In genomic region chr2:233072838-233073237, GRCh38 we compare ENCODE assay signal across 21 cellular contexts. TPM values are rescaled to one million over a fixed set of nuclear protein-coding genes. Genes with fewer than 3 reads are reported as not detected.
DNase-seq lines count a peak whose midpoint lies in the region; ATAC-seq, FAIRE-seq and TF ChIP-seq lines count a peak whose summit lies in the region.
"Had no signal": no experiment of that assay in that cellular context is flagged by ENCODE, and none has a peak within 500 bp of the region (broad histone marks: within the 10 kb centered on the region; RNA-seq: fewer than 3 reads in every experiment).

No MANE protein-coding gene starts in this region.

- H4K20me1 ChIP-seq in K562 (replicated peaks; ENCODE audit: control insufficient read depth, insufficient read depth, low read length) = no peaks in the 10 kb centered on the region

- in situ Hi-C loops in K562 (cut with MboI) = no loop called here
- in situ Hi-C loops in transverse colon (cut with MboI; ENCODE audit: low pct_ligation_motif_present in 1 of 4, low pct_unique_long_range_greater_than_20kb in 1 of 4, low sequenced_read_pairs in 3 of 4) = no loop called here

- TF ChIP-seq POLR2A in K562 (conservative IDR thresholded peaks at IDR 0.05) (no peak), transverse colon (IDR thresholded peaks at IDR 0.05) (no peak)

- CTCF ChIA-PET in CD8-positive, alpha-beta T cell (lab: Charles Lee) = interaction anchor here (1.4 to 2.1 kb wide), 2 partner anchors 14 to 19 kb away, joined by 4 to 8 read pairs; no protein-coding TSS in a partner anchor
- CTCF ChIA-PET in K562 (lab: Yijun Ruan, JAX; ENCODE audit: low intra/inter-chr PET ratio) = no interaction called here

- peak overlapping the region; percentile 77 for H3K27ac Mint-ChIP-seq in CD8-positive, alpha-beta T cell
- H3K27ac Mint-ChIP-seq: dendritic cell treated with granulocyte-macrophage colony-stimulating factor and Interleukin-4, amounts not matched to agents 40 ng/mL and 50 ng/mL, for 4 days had no signal

- no peak for ATAC-seq in CD8-positive, alpha-beta T cell
- ATAC-seq in K562 (no peak), sciatic nerve (no peak), HG03025 (IDR thresholded peaks at IDR 0.05; ENCODE audit: low FRiP score, unreplicated experiment) (no peak)
- ATAC-seq: gastrocnemius medialis, left colon, mucosa of descending colon, right lobe of liver had no signal

- no peak for TF ChIP-seq CTCF in CD8-positive, alpha-beta T cell (IDR thresholded peaks at IDR 0.05)
- TF ChIP-seq CTCF in K562 (IDR thresholded peaks at IDR 0.05 in 2 of 3, conservative IDR thresholded peaks at IDR 0.05 in 1 of 3; ENCODE audit: insufficient read depth in 2 of 3, low read depth in 1 of 3, low read length in 3 of 3) (no peak), transverse colon (IDR thresholded peaks at IDR 0.05) (no peak)

- no CpG with 5 or more reads among the region's 4 CpGs for WGBS in K562 (ENCODE audit: insufficient coverage, low coverage, missing lambda C conversion rate)
- WGBS in transverse colon (ENCODE audit: low coverage in 1 of 2), 2 donors = 80 to 84% methylated on average over 2 to 4 of the region's 4 CpGs

- H3K27me3 Mint-ChIP-seq in CD8-positive, alpha-beta T cell (ENCODE audit: low read depth) = no peaks in the 10 kb centered on the region
- H3K27me3 Mint-ChIP-seq: dendritic cell treated with granulocyte-macrophage colony-stimulating factor and Interleukin-4, amounts not matched to agents 40 ng/mL and 50 ng/mL, for 4 days had no signal

- TF ChIP-seq EP300 in K562 (IDR thresholded peaks at IDR 0.05; ENCODE audit: low read length) (no peak), transverse colon (IDR thresholded peaks at IDR 0.05; ENCODE audit: low read depth) (no peak)

- TF ChIP-seq RAD21 in K562 (CRISPR knock-in tag; conservative IDR thresholded peaks at IDR 0.05 in 1 of 2, IDR thresholded peaks at IDR 0.05 in 1 of 2) = no peak

- H3K9me3 ChIP-seq in CD8-positive, alpha-beta T cell (ENCODE audit: low read length) = no peaks in the 10 kb centered on the region
- H3K9me3 ChIP-seq in K562 (replicated peaks; ENCODE audit: control insufficient read depth, insufficient read depth, low read depth, low read length) (peaks cover 3% of the 10 kb centered on the region; the same call in 1 of the 2 replicates), transverse colon (peaks cover 0 to 6% of the 10 kb centered on the region in 2 donors)
- H3K9me3 ChIP-seq: mucosa of descending colon, uterus had no signal

- H3K27me3 ChIP-seq in CD8-positive, alpha-beta T cell (ENCODE audit: insufficient read depth, low read length) = no peaks in the 10 kb centered on the region
- no peaks in the 10 kb centered on the region for H3K27me3 ChIP-seq in H7 (ENCODE audit: control insufficient read depth, insufficient read depth, low read length)
- H3K27me3 ChIP-seq in K562 (ENCODE audit: control insufficient read depth in 2 of 2, insufficient read depth in 2 of 2, low read length in 2 of 2) = no peaks in the 10 kb centered on the region
- no peaks in the 10 kb centered on the region for H3K27me3 ChIP-seq in transverse colon
- H3K27me3 ChIP-seq: gastrocnemius medialis, right lobe of liver, uterus had no signal

- H3K4me1 ChIP-seq in CD8-positive, alpha-beta T cell (ENCODE audit: insufficient read depth, low read length) = peaks cover 70% of the 10 kb centered on the region
- H3K4me1 ChIP-seq in K562 (replicated peaks in 1 of 2; ENCODE audit: control insufficient read depth in 2 of 2, insufficient read depth in 2 of 2, low read length in 2 of 2) (peaks cover 11 to 13% of the 10 kb centered on the region in 2 experiments; a peak in 4 of 5 replicates), transverse colon (peaks cover 0 to 34% (median 6%) of the 10 kb centered on the region in 4 donors)
- H3K4me1 ChIP-seq: right lobe of liver, uterus had no signal

- H3K9me3 Mint-ChIP-seq in CD8-positive, alpha-beta T cell = peaks cover 3% of the 10 kb centered on the region

- POLR2A ChIA-PET in CD8-positive, alpha-beta T cell (lab: Charles Lee) = no interaction called here
- POLR2A ChIA-PET in K562 (lab: Yijun Ruan, JAX) = interaction anchor here (0.7 kb wide), 1 partner anchor 12 kb away, joined by 3 read pairs; the partner anchor contains the start of gene INPP5D

- H3K36me3 Mint-ChIP-seq in CD8-positive, alpha-beta T cell = peaks cover 34% of the 10 kb centered on the region

- H2AFZ ChIP-seq in K562 (ENCODE audit: low read depth, low read length) = peak overlapping the region; percentile 68; the same call in 1 of the 2 replicates

- no peaks in the 10 kb centered on the region for H3K9me1 ChIP-seq in K562 (ENCODE audit: control insufficient read depth, insufficient read depth, low read length)

- intact Hi-C loops in CD8-positive, alpha-beta T cell (cut with DNase I, micrococcal nuclease) = no loop called here
- intact Hi-C loops in K562 (cut with micrococcal nuclease) = no loop called here
- intact Hi-C loops in sciatic nerve (cut with DNase I) = no loop called here
- intact Hi-C loops in transverse colon (cut with DNase I; ENCODE audit: low total_unique reads) = no loop called here

- peaks cover 13% of the 10 kb centered on the region for H3K36me3 ChIP-seq in CD8-positive, alpha-beta T cell (ENCODE audit: insufficient read depth, low read length)
- H3K36me3 ChIP-seq in H7 (replicated peaks; ENCODE audit: control insufficient read depth, insufficient read depth, low read length) (no peaks in the 10 kb centered on the region), K562 (ENCODE audit: control insufficient read depth, insufficient read depth, low read length) (no peaks in the 10 kb centered on the region), transverse colon (no peaks in the 10 kb centered on the region)
- H3K36me3 ChIP-seq: gastrocnemius medialis, right lobe of liver, uterus had no signal

- H3K27ac ChIP-seq in CD8-positive, alpha-beta T cell (ENCODE audit: low read depth, low read length) = no peak overlapping the region
- no peak overlapping the region for H3K27ac ChIP-seq in K562 (ENCODE audit: extremely low read depth, low read depth, low read length)
- no peak overlapping the region for H3K27ac ChIP-seq in transverse colon
- H3K27ac ChIP-seq: gastrocnemius medialis, right lobe of liver, uterus had no signal

- DNase-seq in CD8-positive, alpha-beta T cell = no peak
- DNase-seq in H7 (peak; percentile 60), K562 (ENCODE audit: extremely low read depth in 1 of 4, low spot score in 3 of 4) (peak in 2 of 4 experiments; percentile 26 to 31), sciatic nerve (ENCODE audit: low spot score) (peak; percentile 34), transverse colon (no peak), HCEC 1CT (no peak)
- DNase-seq: activated CD4-positive, alpha-beta T cell treated with anti-CD3 and anti-CD28 coated beads for 48 hours; gastrocnemius medialis; left colon; mucosa of descending colon; NCI-H1417 treated with DMSO at 0.1 percent for 48 hours; NCI-H2171 treated with DMSO at 0.1 percent for 48 hours; NCI-H774; RPMI8226 had no signal

- H3K4me3 ChIP-seq in CD8-positive, alpha-beta T cell (ENCODE audit: low read depth, low read length) = no peak overlapping the region
- H3K4me3 ChIP-seq in H7 (ENCODE audit: insufficient read depth, low read depth, low read length) = no peak overlapping the region
- H3K4me3 ChIP-seq in K562 = no peak overlapping the region
- no peak overlapping the region for H3K4me3 ChIP-seq in transverse colon
- H3K4me3 ChIP-seq: gastrocnemius medialis, mucosa of descending colon, right lobe of liver, uterus had no signal

- peaks cover 46% of the 10 kb centered on the region for H3K4me1 Mint-ChIP-seq in CD8-positive, alpha-beta T cell (ENCODE audit: low read depth)

- no peak for FAIRE-seq in K562 (lab: Jason Lieb, UNC)

- no peak overlapping the region for H3K4me3 Mint-ChIP-seq in CD8-positive, alpha-beta T cell
- H3K4me3 Mint-ChIP-seq: dendritic cell treated with granulocyte-macrophage colony-stimulating factor and Interleukin-4, amounts not matched to agents 40 ng/mL and 50 ng/mL, for 4 days had no signal

- no TSS peak for BruUV-seq in K562 (replicated peaks; lab: Mats Ljungman, UMichigan)

- no peaks in the 10 kb centered on the region for H3K79me2 ChIP-seq in K562 (ENCODE audit: control insufficient read depth, insufficient read depth, low read length)

- peak overlapping the region in 1 of 2 experiments; percentile 68; a peak in 1 of 4 replicates for H3K9ac ChIP-seq in K562 (ENCODE audit: insufficient read depth in 1 of 2, low read depth in 2 of 2, low read length in 2 of 2)

- H3K4me2 ChIP-seq in K562 (ENCODE audit: insufficient read depth, low read length) = peak overlapping the region; percentile 37; the same call in 1 of the 2 replicates

RNA-seq across cellular contexts. Expression of gene INPP5D, which starts 12.7 kb away (rescaled TPM):
- total RNA-seq in CD8-positive, alpha-beta T cell = 100 to 1,000 TPM; 105 to 121 TPM
- total RNA-seq in H7 (2014; rRNA removed; shearing (Covaris generic)) = 1.7 and 5.2 TPM in 2 replicates
- total RNA-seq in K562 (2011; cell fraction: chromatin; rRNA removed; ENCODE audit: low replicate concordance) = 2.4 and 2.7 TPM in 2 replicates
- total RNA-seq in K562 (2011; cell fraction: nucleolus; rRNA removed) = 1.5 and 1.6 TPM in 2 replicates
- 1.3 and 3.4 TPM in 2 replicates for total RNA-seq in K562 (2011; cell fraction: nucleoplasm; rRNA removed)
- total RNA-seq in K562 (2014; rRNA removed) (1.9 and 3.1 TPM in 2 replicates), K562 (2014; rRNA removed; fragmentation: Illumina TruSeq; extraction: Trizol) (2.3 and 3.9 TPM in 2 replicates), K562 (2015; rRNA removed; fragmentation: Illumina TruSeq; extraction: Trizol) (4.5 and 6.2 TPM in 2 replicates), K562 (2021) (4.3 and 5.6 TPM in 2 replicates), sciatic nerve (56.3 TPM), transverse colon (10 to 100 TPM in 3 of 4 donors, 1 to 10 TPM in 1; 7.8 to 40.4 (median 26.1) TPM)
- polyA plus RNA-seq in K562 (2011; rRNA removed) (0.78 and 9.7 TPM in 2 replicates), K562 (2014; fragmentation: Illumina TruSeq; extraction: Trizol) (3.7 and 4.2 TPM in 2 replicates), K562 (2014; fragmentation: Nextera tagmentation; extraction: Ambion mirVana) (under 1 TPM; 0.55 to 0.63 TPM), K562 (2014; rRNA removed) (1.9 and 2.2 TPM in 2 replicates)
- 0.67 and 4.5 TPM in 2 replicates for polyA plus RNA-seq in K562 (2011; cell fraction: cytosol; rRNA removed)
- 2.0 and 13.9 TPM in 2 replicates for polyA plus RNA-seq in K562 (2011; cell fraction: nucleus; rRNA removed)
- polyA plus RNA-seq in K562 (2012) = 3.4 and 7.8 TPM in 2 replicates
- polyA minus RNA-seq in K562 (2011; rRNA and poly(A)+ RNA removed) = 1.4 and 16.3 TPM in 2 replicates
- 1.5 and 18.9 TPM in 2 replicates for polyA minus RNA-seq in K562 (2011; cell fraction: cytosol; rRNA and poly(A)+ RNA removed)
- polyA minus RNA-seq in K562 (2011; cell fraction: nucleus; rRNA and poly(A)+ RNA removed) = 2.2 and 16.2 TPM in 2 replicates
- total RNA-seq: M059J had no signal

RNA-seq across cellular contexts. Expression of gene NEU2, which starts 40.4 kb away (rescaled TPM):
- not detected for total RNA-seq in CD8-positive, alpha-beta T cell
- not detected in 2 replicates for total RNA-seq in H7 (2014; rRNA removed; shearing (Covaris generic))
- total RNA-seq in K562 (2011; cell fraction: chromatin; rRNA removed; ENCODE audit: low replicate concordance) = not detected in 2 replicates
- not detected in 2 replicates for total RNA-seq in K562 (2011; cell fraction: nucleolus; rRNA removed)
- total RNA-seq in K562 (2011; cell fraction: nucleoplasm; rRNA removed) = not detected in 2 replicates
- total RNA-seq in K562 (2014; rRNA removed) (not detected in 2 replicates), K562 (2014; rRNA removed; fragmentation: Illumina TruSeq; extraction: Trizol) (not detected in 2 replicates), K562 (2015; rRNA removed; fragmentation: Illumina TruSeq; extraction: Trizol) (not detected in 2 replicates), K562 (2021) (not detected in 2 replicates), sciatic nerve (not detected), transverse colon (under 1 TPM in 1 of 4 donors, not detected in 3; 0.41 TPM)
- polyA plus RNA-seq in K562 (2011; rRNA removed) (not detected in 2 replicates), K562 (2014; fragmentation: Illumina TruSeq; extraction: Trizol) (not detected in 2 replicates), K562 (2014; fragmentation: Nextera tagmentation; extraction: Ambion mirVana) (not detected), K562 (2014; rRNA removed) (not detected in 2 replicates)
- polyA plus RNA-seq in K562 (2011; cell fraction: cytosol; rRNA removed) = not detected in 2 replicates
- not detected in 2 replicates for polyA plus RNA-seq in K562 (2011; cell fraction: nucleus; rRNA removed)
- not detected in 2 replicates for polyA plus RNA-seq in K562 (2012)
- not detected in 2 replicates for polyA minus RNA-seq in K562 (2011; rRNA and poly(A)+ RNA removed)
- not detected in 2 replicates for polyA minus RNA-seq in K562 (2011; cell fraction: cytosol; rRNA and poly(A)+ RNA removed)
- not detected in 2 replicates for polyA minus RNA-seq in K562 (2011; cell fraction: nucleus; rRNA and poly(A)+ RNA removed)
- total RNA-seq: epithelial cell of proximal tubule, gastrocnemius medialis, left colon, M059J, mucosa of descending colon, osteoblast, right lobe of liver, uterus had no signal

RNA-seq across cellular contexts. Expression of gene NGEF, which starts 59.8 kb away (rescaled TPM):
- total RNA-seq in CD8-positive, alpha-beta T cell = not detected
- total RNA-seq in H7 (2014; rRNA removed; shearing (Covaris generic)) = 3.9 and 6.0 TPM in 2 replicates
- 0.37 TPM in 1 of 2 replicates, not detected in the other for total RNA-seq in K562 (2011; cell fraction: chromatin; rRNA removed; ENCODE audit: low replicate concordance)
- total RNA-seq in K562 (2011; cell fraction: nucleolus; rRNA removed) = not detected in 2 replicates
- not detected in 2 replicates for total RNA-seq in K562 (2011; cell fraction: nucleoplasm; rRNA removed)
- total RNA-seq in K562 (2014; rRNA removed) (not detected in 2 replicates), K562 (2014; rRNA removed; fragmentation: Illumina TruSeq; extraction: Trizol) (not detected in 2 replicates), K562 (2015; rRNA removed; fragmentation: Illumina TruSeq; extraction: Trizol) (not detected in 2 replicates), K562 (2021) (0.09 and 0.11 TPM in 2 replicates), sciatic nerve (17.5 TPM), transverse colon (100 to 1,000 TPM in 1 of 4 donors, 10 to 100 TPM in 3; 46.1 to 105 (median 68.8) TPM)
- polyA plus RNA-seq in K562 (2011; rRNA removed) (0.12 and 0.17 TPM in 2 replicates), K562 (2014; fragmentation: Illumina TruSeq; extraction: Trizol) (0.07 TPM in 1 of 2 replicates, not detected in the other), K562 (2014; fragmentation: Nextera tagmentation; extraction: Ambion mirVana) (not detected), K562 (2014; rRNA removed) (0.08 TPM in 1 of 2 replicates, not detected in the other)
- 0.06 and 0.10 TPM in 2 replicates for polyA plus RNA-seq in K562 (2011; cell fraction: cytosol; rRNA removed)
- 0.32 and 0.51 TPM in 2 replicates for polyA plus RNA-seq in K562 (2011; cell fraction: nucleus; rRNA removed)
- polyA plus RNA-seq in K562 (2012) = 0.20 and 0.28 TPM in 2 replicates
- 0.63 TPM in 1 of 2 replicates, not detected in the other for polyA minus RNA-seq in K562 (2011; rRNA and poly(A)+ RNA removed)
- polyA minus RNA-seq in K562 (2011; cell fraction: cytosol; rRNA and poly(A)+ RNA removed) = not detected in 2 replicates
- polyA minus RNA-seq in K562 (2011; cell fraction: nucleus; rRNA and poly(A)+ RNA removed) = not detected in 2 replicates
- total RNA-seq: osteoblast had no signal

Comparison
In these comparisons a context has a peak if more than half of its experiments do, and no peak if none do; other contexts are left out.
1. DNase-seq: peak in H7 (single experiment) and sciatic nerve (single experiment); none in CD8-positive, alpha-beta T cell (0 of 7), transverse colon (single experiment) and HCEC 1CT (single experiment).